17 cellular contexts compared by ENCODE assay signal in the genomic region with DNA sequence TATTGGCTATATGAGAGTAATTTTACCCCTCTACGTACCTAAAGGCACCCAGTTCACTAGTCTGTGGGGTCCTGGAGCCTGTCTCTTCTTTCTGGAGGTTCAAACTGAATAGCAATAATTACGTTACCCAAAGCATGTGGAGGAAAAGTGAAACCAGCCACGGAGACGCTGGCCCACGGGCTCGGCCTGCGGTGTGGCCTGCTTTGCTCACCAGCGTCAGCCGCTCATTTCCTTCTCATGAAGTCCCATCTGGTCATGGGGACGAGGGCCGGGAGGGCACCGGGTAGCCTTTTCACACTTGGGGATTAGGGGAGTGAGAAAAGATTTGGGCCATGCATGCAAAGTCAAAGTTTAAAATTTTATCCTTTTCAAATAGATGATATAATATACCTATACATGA. TPM values are rescaled to one million over a fixed set of nuclear protein-coding genes. Genes with fewer than 3 reads are reported as not detected.
DNase-seq lines count a peak whose midpoint lies in the region; ATAC-seq and TF ChIP-seq lines count a peak whose summit lies in the region.
"Had no signal": no experiment of that assay in that cellular context is flagged by ENCODE, and none has a peak within 500 bp of the region (broad histone marks: within the 10 kb centered on the region; RNA-seq: fewer than 3 reads in every experiment).

No MANE protein-coding gene starts in this region.

- peak overlapping the region; percentile 43 for H3K27ac Mint-ChIP-seq in stimulated activated memory B cell treated with anti-CD40 and anti-IgM and Interleukin-4, amounts not matched to agents 10 μg/mL and 1 μg/mL and 100 μg/mL, for 72 hours
- H3K27ac Mint-ChIP-seq: CD8-positive, alpha-beta T cell had no signal

- TF ChIP-seq POLR2A in heart left ventricle (IDR thresholded peaks at IDR 0.05): no peak

- CTCF ChIA-PET in OCI-LY7 (lab: Charles Lee; ENCODE audit: unreplicated experiment): no interaction called here

- no peak for DNase-seq in left ventricle myocardium inferior
- DNase-seq in heart left ventricle: no peak
- DNase-seq in OCI-LY7 (ENCODE audit: low spot score): no peak
- no peak for DNase-seq in left lobe of liver (ENCODE audit: low spot score)
- no peak for DNase-seq in HK-2 (ENCODE audit: unreplicated experiment)
- DNase-seq in midbrain (lab: John Stamatoyannopoulos, UW): no peak
- DNase-seq: ACHN; CD8-positive, alpha-beta T cell; COR-L47; DMS153; DMS79 treated with DMSO at 0.1 percent for 48 hours; EL; GOT3; H9 had no signal

- BruUV-seq in OCI-LY7 (replicated peaks; lab: Mats Ljungman, UMichigan): TSS peak; percentile 67

- H3K27me3 ChIP-seq in left ventricle myocardium inferior (ENCODE audit: low read depth) (no peaks in the 10 kb centered on the region), heart left ventricle (no peaks in the 10 kb centered on the region)

- intact Hi-C loops in left ventricle myocardium inferior (cut with micrococcal nuclease) (no loop called here), heart left ventricle (cut with DNase I) (loop anchor here in 1 of 10 donors (10.0 kb wide), 1 partner anchor 206 kb away; a partner anchor contains a TSS), OCI-LY7 (cut with micrococcal nuclease; ENCODE audit: unreplicated experiment) (no loop called here)

- H3K4me1 ChIP-seq in left ventricle myocardium inferior (peaks cover 28% of the 10 kb centered on the region), heart left ventricle (peaks cover 0 to 25% (median 5%) of the 10 kb centered on the region in 12 donors), OCI-LY7 (ENCODE audit: insufficient read depth, low read length, poor library complexity, severe bottlenecking) (no peaks in the 10 kb centered on the region)

- H3K9me3 Mint-ChIP-seq in stimulated activated memory B cell treated with anti-CD40 and anti-IgM and Interleukin-4, amounts not matched to agents 10 μg/mL and 1 μg/mL and 100 μg/mL, for 72 hours: no peaks in the 10 kb centered on the region
- H3K9me3 Mint-ChIP-seq: H9 had no signal

- H3K79me2 ChIP-seq in OCI-LY7 (ENCODE audit: insufficient read depth, low read depth, low read length): no peaks in the 10 kb centered on the region

- TF ChIP-seq CTCF in left ventricle myocardium inferior (IDR thresholded peaks at IDR 0.05; ENCODE audit: borderline replicate concordance) (no peak), heart left ventricle (IDR thresholded peaks at IDR 0.05) (no peak), OCI-LY7 (conservative IDR thresholded peaks at IDR 0.05; ENCODE audit: low read length) (no peak)

- no peak overlapping the region for H3K4me2 ChIP-seq in OCI-LY7 (ENCODE audit: low read length)

- peaks cover 51% of the 10 kb centered on the region for H3K36me3 ChIP-seq in left ventricle myocardium inferior
- peaks cover 0 to 59% (median 55%) of the 10 kb centered on the region in 9 donors for H3K36me3 ChIP-seq in heart left ventricle
- H3K36me3 ChIP-seq in OCI-LY7 (ENCODE audit: insufficient read depth, low read length): peaks cover 69% of the 10 kb centered on the region

- POLR2A ChIA-PET in OCI-LY7 (lab: Charles Lee): no interaction called here

- H3K9me3 ChIP-seq in left ventricle myocardium inferior (replicated peaks) (no peaks in the 10 kb centered on the region), heart left ventricle (no peaks in the 10 kb centered on the region), OCI-LY7 (ENCODE audit: low read length) (no peaks in the 10 kb centered on the region)

- 94 to 96% (median 95%) methylated on average over 12 of the region's 12 CpGs for WGBS in heart left ventricle, 4 donors

- H3K27me3 Mint-ChIP-seq in stimulated activated memory B cell treated with anti-CD40 and anti-IgM and Interleukin-4, amounts not matched to agents 10 μg/mL and 1 μg/mL and 100 μg/mL, for 72 hours: no peaks in the 10 kb centered on the region

- H3K4me3 ChIP-seq in left ventricle myocardium inferior: no peak overlapping the region
- H3K4me3 ChIP-seq in heart left ventricle: no peak overlapping the region
- H3K4me3 ChIP-seq in OCI-LY7 (ENCODE audit: low read depth, low read length, poor library complexity, severe bottlenecking): no peak overlapping the region

- peaks cover 29% of the 10 kb centered on the region for H3K4me1 Mint-ChIP-seq in stimulated activated memory B cell treated with anti-CD40 and anti-IgM and Interleukin-4, amounts not matched to agents 10 μg/mL and 1 μg/mL and 100 μg/mL, for 72 hours
- H3K4me1 Mint-ChIP-seq: CD14-positive monocyte had no signal

- peaks cover 59% of the 10 kb centered on the region for H3K36me3 Mint-ChIP-seq in stimulated activated memory B cell treated with anti-CD40 and anti-IgM and Interleukin-4, amounts not matched to agents 10 μg/mL and 1 μg/mL and 100 μg/mL, for 72 hours

- ATAC-seq in heart left ventricle (no peak), left lobe of liver (peak; percentile 4), GM19395 (IDR thresholded peaks at IDR 0.05; ENCODE audit: unreplicated experiment) (no peak)
- no peak for ATAC-seq in stimulated activated memory B cell treated with anti-CD40 and anti-IgM and Interleukin-4, amounts not matched to agents 10 μg/mL and 1 μg/mL and 100 μg/mL, for 72 hours
- ATAC-seq: CD8-positive, alpha-beta T cell had no signal

- H3K4me3 Mint-ChIP-seq in stimulated activated memory B cell treated with anti-CD40 and anti-IgM and Interleukin-4, amounts not matched to agents 10 μg/mL and 1 μg/mL and 100 μg/mL, for 72 hours: no peak overlapping the region
- H3K4me3 Mint-ChIP-seq: CD14-positive monocyte; CD8-positive, alpha-beta T cell; H9 had no signal

- H3K27ac ChIP-seq in left ventricle myocardium inferior (replicated peaks) (peak overlapping the region; percentile 69), heart left ventricle (peak overlapping the region in 3 of 12 donors; percentile 17 to 71 (median 30)), OCI-LY7 (ENCODE audit: low read depth, low read length, poor library complexity, severe bottlenecking) (no peak overlapping the region)

- H2AFZ ChIP-seq in OCI-LY7 (ENCODE audit: low read length): no peak overlapping the region

- H4K20me1 ChIP-seq in OCI-LY7 (ENCODE audit: insufficient read depth, low read length): no peaks in the 10 kb centered on the region

- no peaks in the 10 kb centered on the region for H3K9me2 ChIP-seq in OCI-LY7 (ENCODE audit: insufficient read depth, low read length)

RNA-seq across cellular contexts. Expression of a gene that starts 26.9 kb away (rescaled TPM):
- total RNA-seq in left ventricle myocardium inferior: 55.6 TPM
- 100 to 1,000 TPM in 1 of 9 donors, 10 to 100 TPM in 8; 48.6 to 114 (median 68.3) TPM for total RNA-seq in heart left ventricle
- 10 to 100 TPM; 28.2 to 66.3 TPM for polyA plus RNA-seq in heart left ventricle
- 127 and 130 TPM in 2 replicates for total RNA-seq in OCI-LY7 (2014; rRNA removed; shearing (Covaris generic))
- 90.7 and 98.8 TPM in 2 replicates for total RNA-seq in OCI-LY7 (2022)
- total RNA-seq in left lobe of liver: 30.6 TPM
